1 cellular context compared by ENCODE assay signal in the genomic region with DNA sequence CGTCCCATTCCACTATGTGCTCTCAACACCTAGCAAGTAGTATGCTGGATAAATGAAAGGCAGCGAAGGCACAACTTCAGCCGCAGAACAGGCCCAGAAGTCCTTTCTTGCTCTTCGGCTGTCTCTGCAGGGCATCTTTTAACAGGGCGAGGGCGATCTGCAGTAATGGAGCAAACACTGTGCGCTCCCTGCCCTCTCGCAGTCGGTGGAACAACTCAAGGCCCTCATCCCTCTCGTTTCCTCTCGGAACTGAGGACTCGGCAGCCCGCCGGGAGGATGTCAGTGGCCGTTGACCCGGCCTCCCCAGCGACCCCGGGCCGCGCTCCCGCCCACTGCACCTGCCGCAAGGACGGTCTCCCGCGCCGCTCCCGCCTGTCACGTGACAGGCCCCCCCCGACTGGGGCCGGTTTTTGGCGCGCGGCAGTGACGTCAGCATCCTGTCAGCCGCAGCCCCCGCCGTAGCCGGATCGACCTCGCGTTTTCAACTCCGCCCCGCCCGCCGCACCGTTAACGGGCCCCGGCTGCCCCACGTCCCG.
A peak's percentile ranks its signal among the peaks of the same experiment; 100 is the strongest.
TF ChIP-seq lines count a peak whose summit lies in the region.

No MANE protein-coding gene starts in this region.

TF ChIP-seq in HepG2, 621 proteins besides CTCF, POLR2A, EP300 and RAD21 (continued from another document and continues in another):
- TF ChIP-seq ZNF644 (CRISPR knock-in tag; IDR thresholded peaks at IDR 0.05; ENCODE audit: low read depth) (no peak), BHLHE40 (IDR thresholded peaks at IDR 0.05; ENCODE audit: low read length) (peak; percentile 98), ZFP36 (IDR thresholded peaks at IDR 0.05; ENCODE audit: borderline replicate concordance, low read depth, low read length, partially characterized antibody) (no peak), MTA3 (CRISPR knock-in tag; IDR thresholded peaks at IDR 0.05) (no peak), RXRA (CRISPR knock-in tag; IDR thresholded peaks at IDR 0.05) (peak; percentile 94), ZNF639 (CRISPR knock-in tag; conservative IDR thresholded peaks at IDR 0.05) (peak; percentile 96), CBX1 (IDR thresholded peaks at IDR 0.05; ENCODE audit: low read depth) (peak; percentile 56), CREM (IDR thresholded peaks at IDR 0.05) (peak; percentile 91), CREM (CRISPR knock-in tag; IDR thresholded peaks at IDR 0.05) (peak; percentile 86), ZNF432 (CRISPR knock-in tag; IDR thresholded peaks at IDR 0.05; ENCODE audit: borderline replicate concordance) (no peak), JUND (CRISPR knock-in tag; IDR thresholded peaks at IDR 0.05) (no peak), ZNF547 (CRISPR knock-in tag; IDR thresholded peaks at IDR 0.05) (no peak), RFX3 (CRISPR knock-in tag; IDR thresholded peaks at IDR 0.05) (no peak), CENPT (CRISPR knock-in tag; IDR thresholded peaks at IDR 0.05; ENCODE audit: low read depth) (no peak), SNAPC2 (CRISPR knock-in tag; IDR thresholded peaks at IDR 0.05) (no peak), MXI1 (IDR thresholded peaks at IDR 0.05; ENCODE audit: borderline replicate concordance, low read depth, low read length) (peak; percentile 79; the same call in 1 of the 3 replicates), PHF5A (CRISPR knock-in tag; IDR thresholded peaks at IDR 0.05; ENCODE audit: low read depth, unreplicated experiment) (no peak), ADNP (CRISPR knock-in tag; IDR thresholded peaks at IDR 0.05) (no peak), SUZ12 (IDR thresholded peaks at IDR 0.05; ENCODE audit: low read depth, low read length) (no peak), HDAC1 (CRISPR knock-in tag; IDR thresholded peaks at IDR 0.05) (peak; percentile 96), RFXAP (CRISPR knock-in tag; IDR thresholded peaks at IDR 0.05; ENCODE audit: borderline replicate concordance) (no peak; the same call in 1 of the 2 replicates), ZNF720 (CRISPR knock-in tag; IDR thresholded peaks at IDR 0.05) (no peak), ZC3H13 (CRISPR knock-in tag; IDR thresholded peaks at IDR 0.05) (peak; percentile 86), ZNF3 (CRISPR knock-in tag; IDR thresholded peaks at IDR 0.05) (no peak), NBN (conservative IDR thresholded peaks at IDR 0.05) (no peak), HDAC6 (IDR thresholded peaks at IDR 0.05; ENCODE audit: low read depth, low read length) (no peak), YY1 (IDR thresholded peaks at IDR 0.05; ENCODE audit: insufficient read depth, insufficient replicate concordance, low read depth, low read length) (no peak), FOXM1 (CRISPR knock-in tag; IDR thresholded peaks at IDR 0.05) (no peak), SYNCRIP (IDR thresholded peaks at IDR 0.05; ENCODE audit: insufficient read depth, low read depth, low read length) (no peak), RBM39 (IDR thresholded peaks at IDR 0.05; ENCODE audit: low read depth, low read length, poor library complexity, severe bottlenecking) (no peak), ZNF883 (CRISPR knock-in tag; IDR thresholded peaks at IDR 0.05; ENCODE audit: not compliant biosample characterization) (peak; percentile 69), MYNN (CRISPR knock-in tag; IDR thresholded peaks at IDR 0.05; ENCODE audit: low read depth) (0 out of 2 replicates have a peak, but pooled peaks have one; percentile 82), KDM3A (CRISPR knock-in tag; IDR thresholded peaks at IDR 0.05; ENCODE audit: low read depth) (peak; percentile 91; the same call in 1 of the 2 replicates), ZNF282 (IDR thresholded peaks at IDR 0.05; ENCODE audit: partially characterized antibody) (no peak), E2F1 (CRISPR knock-in tag; IDR thresholded peaks at IDR 0.05) (peak; percentile 97), BORCS8-MEF2B (CRISPR knock-in tag; IDR thresholded peaks at IDR 0.05) (peak; percentile 85; the same call in 1 of the 2 replicates), TERF1 (CRISPR knock-in tag; IDR thresholded peaks at IDR 0.05) (no peak), ZBTB7B (CRISPR knock-in tag; IDR thresholded peaks at IDR 0.05) (peak; percentile 65), POLR2AphosphoS5 (IDR thresholded peaks at IDR 0.05; ENCODE audit: low read depth, low read length) (peak; percentile 84), ZNF383 (CRISPR knock-in tag; IDR thresholded peaks at IDR 0.05; ENCODE audit: borderline replicate concordance) (0 out of 2 replicates have a peak, but pooled peaks have one; percentile 66), PCBP1 (IDR thresholded peaks at IDR 0.05; ENCODE audit: borderline replicate concordance, low read depth, low read length) (no peak), SP5 (CRISPR knock-in tag; IDR thresholded peaks at IDR 0.05; ENCODE audit: borderline replicate concordance, low read depth) (peak; percentile 95), MAFK (conservative IDR thresholded peaks at IDR 0.05 in 1 of 2, IDR thresholded peaks at IDR 0.05 in 1 of 2; ENCODE audit: low read length in 2 of 2) (no peak)
- TF ChIP-seq, protein P1, sequence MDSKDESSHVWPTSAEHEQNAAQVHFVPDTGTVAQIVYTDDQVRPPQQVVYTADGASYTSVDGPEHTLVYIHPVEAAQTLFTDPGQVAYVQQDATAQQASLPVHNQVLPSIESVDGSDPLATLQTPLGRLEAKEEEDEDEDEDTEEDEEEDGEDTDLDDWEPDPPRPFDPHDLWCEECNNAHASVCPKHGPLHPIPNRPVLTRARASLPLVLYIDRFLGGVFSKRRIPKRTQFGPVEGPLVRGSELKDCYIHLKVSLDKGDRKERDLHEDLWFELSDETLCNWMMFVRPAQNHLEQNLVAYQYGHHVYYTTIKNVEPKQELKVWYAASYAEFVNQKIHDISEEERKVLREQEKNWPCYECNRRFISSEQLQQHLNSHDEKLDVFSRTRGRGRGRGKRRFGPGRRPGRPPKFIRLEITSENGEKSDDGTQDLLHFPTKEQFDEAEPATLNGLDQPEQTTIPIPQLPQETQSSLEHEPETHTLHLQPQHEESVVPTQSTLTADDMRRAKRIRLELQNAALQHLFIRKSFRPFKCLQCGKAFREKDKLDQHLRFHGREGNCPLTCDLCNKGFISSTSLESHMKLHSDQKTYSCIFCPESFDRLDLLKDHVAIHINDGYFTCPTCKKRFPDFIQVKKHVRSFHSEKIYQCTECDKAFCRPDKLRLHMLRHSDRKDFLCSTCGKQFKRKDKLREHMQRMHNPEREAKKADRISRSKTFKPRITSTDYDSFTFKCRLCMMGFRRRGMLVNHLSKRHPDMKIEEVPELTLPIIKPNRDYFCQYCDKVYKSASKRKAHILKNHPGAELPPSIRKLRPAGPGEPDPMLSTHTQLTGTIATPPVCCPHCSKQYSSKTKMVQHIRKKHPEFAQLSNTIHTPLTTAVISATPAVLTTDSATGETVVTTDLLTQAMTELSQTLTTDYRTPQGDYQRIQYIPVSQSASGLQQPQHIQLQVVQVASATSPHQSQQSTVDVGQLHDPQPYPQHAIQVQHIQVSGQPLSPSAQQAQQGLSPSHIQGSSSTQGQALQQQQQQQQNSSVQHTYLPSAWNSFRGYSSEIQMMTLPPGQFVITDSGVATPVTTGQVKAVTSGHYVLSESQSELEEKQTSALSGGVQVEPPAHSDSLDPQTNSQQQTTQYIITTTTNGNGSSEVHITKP (CRISPR knock-in tag; IDR thresholded peaks at IDR 0.05; ENCODE audit: low read depth), result no peak
- TF ChIP-seq, protein P2, sequence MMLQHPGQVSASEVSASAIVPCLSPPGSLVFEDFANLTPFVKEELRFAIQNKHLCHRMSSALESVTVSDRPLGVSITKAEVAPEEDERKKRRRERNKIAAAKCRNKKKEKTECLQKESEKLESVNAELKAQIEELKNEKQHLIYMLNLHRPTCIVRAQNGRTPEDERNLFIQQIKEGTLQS (CRISPR knock-in tag; IDR thresholded peaks at IDR 0.05), result peak; percentile 78
- TF ChIP-seq, protein P3, sequence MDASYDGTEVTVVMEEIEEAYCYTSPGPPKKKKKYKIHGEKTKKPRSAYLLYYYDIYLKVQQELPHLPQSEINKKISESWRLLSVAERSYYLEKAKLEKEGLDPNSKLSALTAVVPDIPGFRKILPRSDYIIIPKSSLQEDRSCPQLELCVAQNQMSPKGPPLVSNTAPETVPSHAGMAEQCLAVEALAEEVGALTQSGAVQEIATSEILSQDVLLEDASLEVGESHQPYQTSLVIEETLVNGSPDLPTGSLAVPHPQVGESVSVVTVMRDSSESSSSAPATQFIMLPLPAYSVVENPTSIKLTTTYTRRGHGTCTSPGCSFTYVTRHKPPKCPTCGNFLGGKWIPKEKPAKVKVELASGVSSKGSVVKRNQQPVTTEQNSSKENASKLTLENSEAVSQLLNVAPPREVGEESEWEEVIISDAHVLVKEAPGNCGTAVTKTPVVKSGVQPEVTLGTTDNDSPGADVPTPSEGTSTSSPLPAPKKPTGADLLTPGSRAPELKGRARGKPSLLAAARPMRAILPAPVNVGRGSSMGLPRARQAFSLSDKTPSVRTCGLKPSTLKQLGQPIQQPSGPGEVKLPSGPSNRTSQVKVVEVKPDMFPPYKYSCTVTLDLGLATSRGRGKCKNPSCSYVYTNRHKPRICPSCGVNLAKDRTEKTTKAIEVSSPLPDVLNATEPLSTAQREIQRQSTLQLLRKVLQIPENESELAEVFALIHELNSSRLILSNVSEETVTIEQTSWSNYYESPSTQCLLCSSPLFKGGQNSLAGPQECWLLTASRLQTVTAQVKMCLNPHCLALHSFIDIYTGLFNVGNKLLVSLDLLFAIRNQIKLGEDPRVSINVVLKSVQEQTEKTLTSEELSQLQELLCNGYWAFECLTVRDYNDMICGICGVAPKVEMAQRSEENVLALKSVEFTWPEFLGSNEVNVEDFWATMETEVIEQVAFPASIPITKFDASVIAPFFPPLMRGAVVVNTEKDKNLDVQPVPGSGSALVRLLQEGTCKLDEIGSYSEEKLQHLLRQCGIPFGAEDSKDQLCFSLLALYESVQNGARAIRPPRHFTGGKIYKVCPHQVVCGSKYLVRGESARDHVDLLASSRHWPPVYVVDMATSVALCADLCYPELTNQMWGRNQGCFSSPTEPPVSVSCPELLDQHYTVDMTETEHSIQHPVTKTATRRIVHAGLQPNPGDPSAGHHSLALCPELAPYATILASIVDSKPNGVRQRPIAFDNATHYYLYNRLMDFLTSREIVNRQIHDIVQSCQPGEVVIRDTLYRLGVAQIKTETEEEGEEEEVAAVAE (CRISPR knock-in tag; IDR thresholded peaks at IDR 0.05; ENCODE audit: borderline replicate concordance), result no peak
- TF ChIP-seq, protein P4, sequence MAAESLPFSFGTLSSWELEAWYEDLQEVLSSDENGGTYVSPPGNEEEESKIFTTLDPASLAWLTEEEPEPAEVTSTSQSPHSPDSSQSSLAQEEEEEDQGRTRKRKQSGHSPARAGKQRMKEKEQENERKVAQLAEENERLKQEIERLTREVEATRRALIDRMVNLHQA (CRISPR knock-in tag; IDR thresholded peaks at IDR 0.05), result no peak
- TF ChIP-seq, protein P5, sequence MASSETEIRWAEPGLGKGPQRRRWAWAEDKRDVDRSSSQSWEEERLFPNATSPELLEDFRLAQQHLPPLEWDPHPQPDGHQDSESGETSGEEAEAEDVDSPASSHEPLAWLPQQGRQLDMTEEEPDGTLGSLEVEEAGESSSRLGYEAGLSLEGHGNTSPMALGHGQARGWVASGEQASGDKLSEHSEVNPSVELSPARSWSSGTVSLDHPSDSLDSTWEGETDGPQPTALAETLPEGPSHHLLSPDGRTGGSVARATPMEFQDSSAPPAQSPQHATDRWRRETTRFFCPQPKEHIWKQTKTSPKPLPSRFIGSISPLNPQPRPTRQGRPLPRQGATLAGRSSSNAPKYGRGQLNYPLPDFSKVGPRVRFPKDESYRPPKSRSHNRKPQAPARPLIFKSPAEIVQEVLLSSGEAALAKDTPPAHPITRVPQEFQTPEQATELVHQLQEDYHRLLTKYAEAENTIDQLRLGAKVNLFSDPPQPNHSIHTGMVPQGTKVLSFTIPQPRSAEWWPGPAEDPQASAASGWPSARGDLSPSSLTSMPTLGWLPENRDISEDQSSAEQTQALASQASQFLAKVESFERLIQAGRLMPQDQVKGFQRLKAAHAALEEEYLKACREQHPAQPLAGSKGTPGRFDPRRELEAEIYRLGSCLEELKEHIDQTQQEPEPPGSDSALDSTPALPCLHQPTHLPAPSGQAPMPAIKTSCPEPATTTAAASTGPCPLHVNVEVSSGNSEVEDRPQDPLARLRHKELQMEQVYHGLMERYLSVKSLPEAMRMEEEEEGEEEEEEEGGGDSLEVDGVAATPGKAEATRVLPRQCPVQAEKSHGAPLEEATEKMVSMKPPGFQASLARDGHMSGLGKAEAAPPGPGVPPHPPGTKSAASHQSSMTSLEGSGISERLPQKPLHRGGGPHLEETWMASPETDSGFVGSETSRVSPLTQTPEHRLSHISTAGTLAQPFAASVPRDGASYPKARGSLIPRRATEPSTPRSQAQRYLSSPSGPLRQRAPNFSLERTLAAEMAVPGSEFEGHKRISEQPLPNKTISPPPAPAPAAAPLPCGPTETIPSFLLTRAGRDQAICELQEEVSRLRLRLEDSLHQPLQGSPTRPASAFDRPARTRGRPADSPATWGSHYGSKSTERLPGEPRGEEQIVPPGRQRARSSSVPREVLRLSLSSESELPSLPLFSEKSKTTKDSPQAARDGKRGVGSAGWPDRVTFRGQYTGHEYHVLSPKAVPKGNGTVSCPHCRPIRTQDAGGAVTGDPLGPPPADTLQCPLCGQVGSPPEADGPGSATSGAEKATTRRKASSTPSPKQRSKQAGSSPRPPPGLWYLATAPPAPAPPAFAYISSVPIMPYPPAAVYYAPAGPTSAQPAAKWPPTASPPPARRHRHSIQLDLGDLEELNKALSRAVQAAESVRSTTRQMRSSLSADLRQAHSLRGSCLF (CRISPR knock-in tag; IDR thresholded peaks at IDR 0.05; ENCODE audit: borderline replicate concordance), result no peak
